ENCODE assay signal across 7 cellular contexts in genomic region chr3:98812851-98813374, GRCh38. TPM values are rescaled to one million over a fixed set of nuclear protein-coding genes. Genes with fewer than 3 reads are reported as not detected.
DNase-seq lines count a peak whose midpoint lies in the region; ATAC-seq and TF ChIP-seq lines count a peak whose summit lies in the region.

No MANE protein-coding gene starts in this region.

- H3K56ac ChIP-seq in mesendoderm (ENCODE audit: low read length) = no peak overlapping the region

- H3K27me3 Mint-ChIP-seq in HFFc6 (ENCODE audit: insufficient read depth) = no peaks in the 10 kb centered on the region
- peaks cover 10 to 17% of the 10 kb centered on the region in 2 donors for H3K27me3 Mint-ChIP-seq in effector memory CD8-positive, alpha-beta T cell

- H3K4me3 ChIP-seq in choroid plexus epithelial cell (ENCODE audit: low read depth, low read length) (no peak overlapping the region), mesendoderm (ENCODE audit: low read length) (no peak overlapping the region), neuronal stem cell (ENCODE audit: low read length in 2 of 2) (no peak overlapping the region)

- no peak overlapping the region for H4K5ac ChIP-seq in mesendoderm (ENCODE audit: low read length)

- H2AK5ac ChIP-seq in mesendoderm (ENCODE audit: low read length) (no peak overlapping the region), neuronal stem cell (ENCODE audit: low read depth, low read length) (no peak overlapping the region)

- H3K4me2 ChIP-seq in mesendoderm (ENCODE audit: low read length) (no peak overlapping the region), neuronal stem cell (ENCODE audit: insufficient read depth, low read length, poor library complexity, severe bottlenecking) (no peak overlapping the region)

- no peak overlapping the region for H2BK12ac ChIP-seq in neuronal stem cell (ENCODE audit: low read length)

- H3K27ac ChIP-seq in mesendoderm (ENCODE audit: low read depth, low read length) = no peak overlapping the region
- no peak overlapping the region for H3K27ac ChIP-seq in neuronal stem cell (replicated peaks; ENCODE audit: low read length)

- peaks cover 38% of the 10 kb centered on the region for H3K36me3 Mint-ChIP-seq in HFFc6 (ENCODE audit: low read depth)
- H3K36me3 Mint-ChIP-seq in effector memory CD8-positive, alpha-beta T cell (ENCODE audit: insufficient read depth) = no peaks in the 10 kb centered on the region

- TF ChIP-seq CTCF in GM10266 (IDR thresholded peaks at IDR 0.05; ENCODE audit: control insufficient read depth, insufficient read depth, low read depth, missing control alignments) = peak; percentile 56
- TF ChIP-seq CTCF in HFFc6 (IDR thresholded peaks at IDR 0.05) = peak; percentile 83
- TF ChIP-seq CTCF in choroid plexus epithelial cell (conservative IDR thresholded peaks at IDR 0.05; ENCODE audit: low read depth, low read length) = peak; percentile 51

- no CpG with 5 or more reads among the region's 5 CpGs for WGBS in mesendoderm (ENCODE audit: extremely low coverage, insufficient coverage, low lambda C conversion rate)
- WGBS in neuronal stem cell (ENCODE audit: extremely low coverage in 2 of 2, insufficient read length in 2 of 2, insufficient replicate concordance in 1 of 2), 2 donors = no CpG with 5 or more reads among the region's 5 CpGs

- ATAC-seq in effector memory CD8-positive, alpha-beta T cell (replicated peaks) = no peak

- no peak overlapping the region for H3K14ac ChIP-seq in neuronal stem cell (ENCODE audit: low read length)

- no peaks in the 10 kb centered on the region for H3K79me1 ChIP-seq in mesendoderm (ENCODE audit: low read length)
- no peaks in the 10 kb centered on the region for H3K79me1 ChIP-seq in neuronal stem cell (ENCODE audit: low read depth, low read length)

- H3K27me3 ChIP-seq in mesendoderm (ENCODE audit: insufficient read depth, low read length, poor library complexity) (no peaks in the 10 kb centered on the region), neuronal stem cell (ENCODE audit: control insufficient read depth in 3 of 3, insufficient read depth in 3 of 3, low read depth in 1 of 3, low read length in 3 of 3) (no peaks in the 10 kb centered on the region)

- no peak overlapping the region for H3K4me3 Mint-ChIP-seq in HFFc6
- no peak overlapping the region for H3K4me3 Mint-ChIP-seq in effector memory CD8-positive, alpha-beta T cell

- H4K91ac ChIP-seq in neuronal stem cell (ENCODE audit: low read depth, low read length, poor library complexity) = no peak overlapping the region

- H3K9ac ChIP-seq in mesendoderm (ENCODE audit: low read length) (no peak overlapping the region), neuronal stem cell (ENCODE audit: low read depth, low read length, poor library complexity) (no peak overlapping the region)

- H3K36me3 ChIP-seq in mesendoderm (ENCODE audit: control insufficient read depth, insufficient read depth, low read length) = no peaks in the 10 kb centered on the region
- H3K36me3 ChIP-seq in neuronal stem cell (replicated peaks in 1 of 2; ENCODE audit: control insufficient read depth in 2 of 2, insufficient read depth in 2 of 2, low read length in 2 of 2) = peaks cover 18 to 99% of the 10 kb centered on the region in 2 donors

- H2BK5ac ChIP-seq in mesendoderm (ENCODE audit: low read length) (no peak overlapping the region), neuronal stem cell (ENCODE audit: low read length) (no peak overlapping the region)

- no peak overlapping the region for H4K8ac ChIP-seq in mesendoderm (ENCODE audit: low read depth, low read length)
- H4K8ac ChIP-seq in neuronal stem cell (ENCODE audit: low read depth, low read length) = no peak overlapping the region

- H3K9me3 ChIP-seq in neuronal stem cell (replicated peaks in 1 of 2; ENCODE audit: control insufficient read depth in 2 of 2, insufficient read depth in 1 of 2, low read depth in 1 of 2, low read length in 2 of 2) = no peaks in the 10 kb centered on the region

- H2BK120ac ChIP-seq in mesendoderm (ENCODE audit: low read depth, low read length) = no peak overlapping the region
- no peak overlapping the region for H2BK120ac ChIP-seq in neuronal stem cell (ENCODE audit: low read depth, low read length)

- H3K79me2 ChIP-seq in mesendoderm (ENCODE audit: control insufficient read depth, insufficient read depth, low read length) = no peaks in the 10 kb centered on the region

- H2BK15ac ChIP-seq in mesendoderm (replicated peaks; ENCODE audit: low read depth) (no peak overlapping the region), neuronal stem cell (ENCODE audit: low read length) (no peak overlapping the region)

- H3K27ac Mint-ChIP-seq in HFFc6 = no peak overlapping the region
- no peak overlapping the region for H3K27ac Mint-ChIP-seq in effector memory CD8-positive, alpha-beta T cell

- no peak overlapping the region for H2AFZ ChIP-seq in neuronal stem cell (ENCODE audit: low read length)

- H3K9me3 Mint-ChIP-seq in HFFc6 = no peaks in the 10 kb centered on the region
- no peaks in the 10 kb centered on the region for H3K9me3 Mint-ChIP-seq in effector memory CD8-positive, alpha-beta T cell

- H3K18ac ChIP-seq in mesendoderm (ENCODE audit: low read length) (no peak overlapping the region), neuronal stem cell (ENCODE audit: low read length) (no peak overlapping the region)

- peaks cover 51% of the 10 kb centered on the region for H3K4me1 Mint-ChIP-seq in HFFc6 (ENCODE audit: low read depth)
- no peaks in the 10 kb centered on the region for H3K4me1 Mint-ChIP-seq in effector memory CD8-positive, alpha-beta T cell (ENCODE audit: low read depth in 2 of 2)

- H3K4me1 ChIP-seq in mesendoderm (ENCODE audit: control insufficient read depth, low read depth, low read length) = no peaks in the 10 kb centered on the region
- H3K4me1 ChIP-seq in neuronal stem cell (ENCODE audit: control insufficient read depth in 2 of 2, insufficient read depth in 1 of 2, low read depth in 1 of 2, low read length in 2 of 2) = no peaks in the 10 kb centered on the region

- H3K4ac ChIP-seq in mesendoderm (ENCODE audit: low read depth, low read length) = no peak overlapping the region
- H3K4ac ChIP-seq in neuronal stem cell (ENCODE audit: low read length) = no peak overlapping the region

- DNase-seq in GM10266 (ENCODE audit: extremely low spot score) (peak; percentile 28), HFFc6 (peak; percentile 28), NCI-H2227 treated with DMSO at 0.1 percent for 48 hours (lab: John Stamatoyannopoulos, UW) (peak; percentile 8), choroid plexus epithelial cell (ENCODE audit: low read depth) (peak; percentile 72), mesendoderm (peak; percentile 38), neuronal stem cell (ENCODE audit: low spot score) (no peak)
- no peak for DNase-seq in effector memory CD8-positive, alpha-beta T cell

- H3K23ac ChIP-seq in mesendoderm (ENCODE audit: low read length) (no peak overlapping the region), neuronal stem cell (ENCODE audit: low read depth, low read length, poor library complexity) (no peak overlapping the region)

RNA-seq across cellular contexts. Expression of gene ST3GAL6, which starts 49.8 kb away (rescaled TPM):
- not detected for total RNA-seq in HFFc6 (2021; fragmentation: NEBNext Ultra II Directional; extraction: Animal tissue kit (Norgen Biotek cat#: 25700))
- 2.7 TPM for polyA plus RNA-seq in mesendoderm (2013, experiment 1 of 2)
- polyA plus RNA-seq in mesendoderm (2013, experiment 2 of 2) = 2.6 TPM
- 6.9 TPM for polyA plus RNA-seq in neuronal stem cell (2013, experiment 1 of 2)
- 7.8 TPM for polyA plus RNA-seq in neuronal stem cell (2013, experiment 2 of 2)

Comparison
In these comparisons a context has a peak if more than half of its experiments do, and no peak if none do; other contexts are left out.
1. DNase-seq: peak in GM10266 (single experiment), HFFc6 (single experiment), NCI-H2227 treated with DMSO at 0.1 percent for 48 hours (single experiment), choroid plexus epithelial cell (single experiment) and mesendoderm (single experiment); none in effector memory CD8-positive, alpha-beta T cell (0 of 3) and neuronal stem cell (single experiment).
2. Peak in every context shown above with its lines, with median percentiles within 50 percentile points of each other: CTCF ChIP-seq.